ENCODE assay signal across 1 cellular context in the genomic region with DNA sequence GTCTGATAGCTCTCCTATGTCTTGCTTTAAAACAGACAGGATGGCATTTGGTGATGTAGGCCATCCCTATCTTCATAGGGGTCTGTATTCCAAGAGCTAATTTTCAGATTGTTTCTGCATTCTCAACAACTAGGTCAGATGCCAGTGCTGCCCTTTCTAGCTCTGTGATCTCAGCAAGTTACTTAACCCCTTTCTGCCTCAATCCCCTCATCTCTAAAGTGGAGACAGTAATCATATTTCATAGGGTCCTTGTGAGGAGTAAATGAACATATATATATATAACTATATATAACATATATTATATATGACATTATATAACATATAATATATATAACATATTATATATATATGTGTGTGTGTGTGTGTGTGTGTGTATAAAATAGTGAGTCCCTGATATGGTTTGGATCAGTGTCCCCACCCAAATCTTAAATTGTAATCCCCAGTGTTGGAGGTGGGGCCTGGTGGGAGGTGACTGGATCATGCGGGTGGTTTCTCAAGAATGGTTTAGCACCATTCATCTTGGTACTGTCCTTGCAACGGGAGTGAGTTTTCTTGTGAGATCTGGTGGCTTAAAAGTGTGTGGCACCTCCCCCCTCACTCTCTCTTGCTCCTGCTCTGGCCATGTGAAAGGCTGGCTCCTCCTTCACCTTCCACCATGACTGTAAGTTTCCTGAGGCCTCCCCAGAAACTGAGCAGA.
A peak's percentile ranks its signal among the peaks of the same experiment; 100 is the strongest.
TF ChIP-seq lines count a peak whose summit lies in the region.

No MANE protein-coding gene starts in this region.

TF ChIP-seq in liver, 16 proteins besides CTCF, POLR2A, EP300 and RAD21 (continued from another document):
- TF ChIP-seq, protein P1, sequence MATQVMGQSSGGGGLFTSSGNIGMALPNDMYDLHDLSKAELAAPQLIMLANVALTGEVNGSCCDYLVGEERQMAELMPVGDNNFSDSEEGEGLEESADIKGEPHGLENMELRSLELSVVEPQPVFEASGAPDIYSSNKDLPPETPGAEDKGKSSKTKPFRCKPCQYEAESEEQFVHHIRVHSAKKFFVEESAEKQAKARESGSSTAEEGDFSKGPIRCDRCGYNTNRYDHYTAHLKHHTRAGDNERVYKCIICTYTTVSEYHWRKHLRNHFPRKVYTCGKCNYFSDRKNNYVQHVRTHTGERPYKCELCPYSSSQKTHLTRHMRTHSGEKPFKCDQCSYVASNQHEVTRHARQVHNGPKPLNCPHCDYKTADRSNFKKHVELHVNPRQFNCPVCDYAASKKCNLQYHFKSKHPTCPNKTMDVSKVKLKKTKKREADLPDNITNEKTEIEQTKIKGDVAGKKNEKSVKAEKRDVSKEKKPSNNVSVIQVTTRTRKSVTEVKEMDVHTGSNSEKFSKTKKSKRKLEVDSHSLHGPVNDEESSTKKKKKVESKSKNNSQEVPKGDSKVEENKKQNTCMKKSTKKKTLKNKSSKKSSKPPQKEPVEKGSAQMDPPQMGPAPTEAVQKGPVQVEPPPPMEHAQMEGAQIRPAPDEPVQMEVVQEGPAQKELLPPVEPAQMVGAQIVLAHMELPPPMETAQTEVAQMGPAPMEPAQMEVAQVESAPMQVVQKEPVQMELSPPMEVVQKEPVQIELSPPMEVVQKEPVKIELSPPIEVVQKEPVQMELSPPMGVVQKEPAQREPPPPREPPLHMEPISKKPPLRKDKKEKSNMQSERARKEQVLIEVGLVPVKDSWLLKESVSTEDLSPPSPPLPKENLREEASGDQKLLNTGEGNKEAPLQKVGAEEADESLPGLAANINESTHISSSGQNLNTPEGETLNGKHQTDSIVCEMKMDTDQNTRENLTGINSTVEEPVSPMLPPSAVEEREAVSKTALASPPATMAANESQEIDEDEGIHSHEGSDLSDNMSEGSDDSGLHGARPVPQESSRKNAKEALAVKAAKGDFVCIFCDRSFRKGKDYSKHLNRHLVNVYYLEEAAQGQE (IDR thresholded peaks at IDR 0.05): peak; percentile 3
- no peak for TF ChIP-seq RXRA (IDR thresholded peaks at IDR 0.05)
- TF ChIP-seq YY1 (IDR thresholded peaks at IDR 0.05): no peak
- no peak for TF ChIP-seq TAF1 (conservative IDR thresholded peaks at IDR 0.05)
- TF ChIP-seq, protein P2, sequence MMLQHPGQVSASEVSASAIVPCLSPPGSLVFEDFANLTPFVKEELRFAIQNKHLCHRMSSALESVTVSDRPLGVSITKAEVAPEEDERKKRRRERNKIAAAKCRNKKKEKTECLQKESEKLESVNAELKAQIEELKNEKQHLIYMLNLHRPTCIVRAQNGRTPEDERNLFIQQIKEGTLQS (IDR thresholded peaks at IDR 0.05): no peak
- no peak for TF ChIP-seq GABPA (IDR thresholded peaks at IDR 0.05 in 1 of 2, conservative IDR thresholded peaks at IDR 0.05 in 1 of 2)
- TF ChIP-seq FOXA2 (IDR thresholded peaks at IDR 0.05): peak; percentile 2
- TF ChIP-seq HNF4A (conservative IDR thresholded peaks at IDR 0.05): no peak
- no peak for TF ChIP-seq FOXA1 (IDR thresholded peaks at IDR 0.05)
- TF ChIP-seq NR2F2 (IDR thresholded peaks at IDR 0.05): peak; percentile 25
- no peak for TF ChIP-seq EGR1 (IDR thresholded peaks at IDR 0.05; ENCODE audit: low read depth in 2 of 2)
- TF ChIP-seq HNF4G (IDR thresholded peaks at IDR 0.05): no peak
